In the genomic region with DNA sequence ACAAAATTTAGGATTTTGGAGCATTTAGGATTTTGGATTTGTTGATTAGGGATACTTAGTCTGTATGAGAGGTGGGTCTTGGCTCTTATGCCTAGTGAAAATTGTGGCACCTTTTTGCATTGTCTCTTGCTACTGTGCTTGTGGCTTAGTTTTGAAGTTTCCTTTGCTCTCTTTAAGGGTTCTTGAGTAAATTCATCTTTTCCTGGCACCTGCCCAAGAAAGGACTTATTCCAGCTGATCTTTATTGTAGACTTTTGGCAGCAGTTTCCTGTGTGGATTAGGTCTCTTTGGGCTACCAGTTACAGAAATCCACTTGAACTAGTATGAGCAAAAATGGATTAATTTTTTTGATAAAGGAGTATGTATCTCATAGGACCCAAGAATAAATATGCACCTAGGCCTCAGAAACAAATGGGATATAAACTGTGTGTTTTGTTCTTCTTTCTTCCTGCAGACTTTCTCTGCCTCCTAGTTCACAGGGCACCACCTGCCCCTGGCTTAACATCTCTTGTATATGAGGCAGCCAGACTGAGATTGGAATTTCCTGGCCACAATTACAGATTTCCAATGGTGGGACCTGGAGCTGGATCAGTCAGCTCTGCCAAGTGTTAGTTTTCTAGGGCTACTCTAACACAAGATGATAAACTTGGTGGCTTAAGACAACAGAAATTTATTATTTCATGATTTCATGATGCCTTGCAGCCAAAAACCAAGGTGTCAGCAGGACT, we compare ENCODE assay signal across 18 cellular contexts. TPM values are rescaled to one million over a fixed set of nuclear protein-coding genes. Genes with fewer than 3 reads are reported as not detected.
A peak's percentile ranks its signal among the peaks of the same experiment; 100 is the strongest.
DNase-seq lines count a peak whose midpoint lies in the region; ATAC-seq and TF ChIP-seq lines count a peak whose summit lies in the region.
"Had no signal": no experiment of that assay in that cellular context is flagged by ENCODE, and none has a peak within 500 bp of the region (broad histone marks: within the 10 kb centered on the region; RNA-seq: fewer than 3 reads in every experiment).

No MANE protein-coding gene starts in this region.

- no peak for TF ChIP-seq EP300 in SK-N-SH (IDR thresholded peaks at IDR 0.05; ENCODE audit: borderline replicate concordance in 1 of 2, low read depth in 1 of 2, low read length in 1 of 2)

- H2AFZ ChIP-seq in SK-N-SH (ENCODE audit: low read depth) = no peak overlapping the region

- H3K27ac ChIP-seq in SK-N-SH (ENCODE audit: low read depth in 2 of 2, low read length in 1 of 2) = no peak overlapping the region
- H3K27ac ChIP-seq: uterus had no signal

- H3K27me3 Mint-ChIP-seq in immature natural killer cell (ENCODE audit: low read depth in 3 of 3) = peaks cover 0 to under 1% (median 0%) of the 10 kb centered on the region in 3 donors
- H3K27me3 Mint-ChIP-seq: activated CD4-positive, alpha-beta T cell treated with anti-CD3 and anti-CD28 coated beads for 36 hours; effector memory CD8-positive, alpha-beta T cell; IgD-negative memory B cell; T-cell had no signal

- TF ChIP-seq RAD21 in SK-N-SH (IDR thresholded peaks at IDR 0.05; ENCODE audit: low read length) = no peak

- no peaks in the 10 kb centered on the region for H4K20me1 ChIP-seq in SK-N-SH (ENCODE audit: insufficient read depth)

- H3K79me2 ChIP-seq in SK-N-SH (ENCODE audit: insufficient read depth) = no peaks in the 10 kb centered on the region; the same call in 1 of the 2 replicates

- no peaks in the 10 kb centered on the region for H3K9me3 Mint-ChIP-seq in immature natural killer cell
- H3K9me3 Mint-ChIP-seq: effector memory CD8-positive, alpha-beta T cell; IgD-negative memory B cell; stimulated activated effector memory CD8-positive, alpha-beta T cell treated with anti-CD3 and anti-CD28 coated beads, Interleukin-12 subunit alpha, Interleukin-12 subunit beta, amount 100 ng/mL, for 72 hours; T-cell had no signal

- H3K27me3 ChIP-seq in SK-N-SH (ENCODE audit: insufficient read depth) = no peaks in the 10 kb centered on the region
- H3K27me3 ChIP-seq: uterus had no signal

- H3K4me1 Mint-ChIP-seq in immature natural killer cell = peaks cover 20 to 32% of the 10 kb centered on the region in 2 donors

- no peak for TF ChIP-seq CTCF in SK-N-SH (IDR thresholded peaks at IDR 0.05)
- TF ChIP-seq CTCF in fibroblast of mammary gland (conservative IDR thresholded peaks at IDR 0.05; ENCODE audit: control insufficient read depth, insufficient read depth, low read depth, low read length) = no peak

- POLR2A ChIA-PET in SK-N-SH (lab: Yijun Ruan, JAX) = no interaction called here

- no peak overlapping the region for H3K4me3 ChIP-seq in SK-N-SH (ENCODE audit: low read depth in 2 of 2, low read length in 1 of 2)
- no peak overlapping the region for H3K4me3 ChIP-seq in fibroblast of mammary gland (ENCODE audit: control insufficient read depth, low read depth, low read length)
- H3K4me3 ChIP-seq: uterus had no signal

- CTCF ChIA-PET in SK-N-SH (lab: Yijun Ruan, JAX) = no interaction called here

- H3K36me3 Mint-ChIP-seq in immature natural killer cell = peaks cover 6 to 20% (median 16%) of the 10 kb centered on the region in 3 donors
- H3K36me3 Mint-ChIP-seq: stimulated activated effector memory CD8-positive, alpha-beta T cell treated with anti-CD3 and anti-CD28 coated beads, Interleukin-12 subunit alpha, Interleukin-12 subunit beta, amount 100 ng/mL, for 72 hours had no signal

- H3K9me3 ChIP-seq in SK-N-SH = no peaks in the 10 kb centered on the region
- H3K9me3 ChIP-seq: uterus had no signal

- no peak overlapping the region for H3K4me3 Mint-ChIP-seq in immature natural killer cell
- H3K4me3 Mint-ChIP-seq: activated CD4-positive, alpha-beta T cell treated with anti-CD3 and anti-CD28 coated beads for 36 hours; effector memory CD8-positive, alpha-beta T cell; IgD-negative memory B cell; stimulated activated effector memory CD8-positive, alpha-beta T cell treated with anti-CD3 and anti-CD28 coated beads, Interleukin-12 subunit alpha, Interleukin-12 subunit beta, amount 100 ng/mL, for 72 hours; T-cell had no signal

- no peak overlapping the region for H3K9ac ChIP-seq in SK-N-SH

- H3K4me1 ChIP-seq in SK-N-SH (ENCODE audit: control insufficient read depth in 1 of 2, insufficient read depth in 2 of 2, low read depth in 1 of 2, low read length in 1 of 2) = no peaks in the 10 kb centered on the region; a peak in 1 of 4 replicates
- H3K4me1 ChIP-seq: uterus had no signal

- H3K9me2 ChIP-seq in SK-N-SH = no peaks in the 10 kb centered on the region

- DNase-seq in SK-N-SH (no peak), RPMI7951 (ENCODE audit: low read depth) (peak; percentile 18), fibroblast of mammary gland (ENCODE audit: low read depth) (peak; percentile 45), smooth muscle cell of the brain vasculature (ENCODE audit: low read depth, low spot score) (peak; percentile 9), immature natural killer cell (no peak)
- DNase-seq: activated CD4-positive, alpha-beta T cell treated with anti-CD3 and anti-CD28 coated beads for 36 hours; activated T-cell treated with anti-CD3 and anti-CD28 coated beads, Interleukin-2, amount 50 U/mL, for 48 hours; amygdala; effector memory CD8-positive, alpha-beta T cell; NCI-H1930; stimulated activated CD4-positive, alpha-beta T cell treated with anti-CD3 and anti-CD28 coated beads, Interleukin-4, amount 100 ng/mL, for 1 hour; T-cell; uterus had no signal

- ATAC-seq in SK-N-SH treated with all-trans-retinoic acid at 6 μM for 48 hours (no peak), GM18909 (IDR thresholded peaks at IDR 0.05; ENCODE audit: poor library complexity, unreplicated experiment) (no peak), GM19452 (IDR thresholded peaks at IDR 0.05; ENCODE audit: unreplicated experiment) (no peak)
- ATAC-seq: activated CD4-positive, alpha-beta T cell treated with anti-CD3 and anti-CD28 coated beads for 36 hours; effector memory CD8-positive, alpha-beta T cell; stimulated activated effector memory CD8-positive, alpha-beta T cell treated with anti-CD3 and anti-CD28 coated beads, Interleukin-12 subunit alpha, Interleukin-12 subunit beta, amount 100 ng/mL, for 72 hours; T-cell had no signal

- H3F3A ChIP-seq in SK-N-SH (replicated peaks; ENCODE audit: insufficient read depth) = no peaks in the 10 kb centered on the region

- no peak overlapping the region for H3K4me2 ChIP-seq in SK-N-SH

- H3K27ac Mint-ChIP-seq in immature natural killer cell = no peak overlapping the region
- H3K27ac Mint-ChIP-seq: activated CD4-positive, alpha-beta T cell treated with anti-CD3 and anti-CD28 coated beads for 36 hours; effector memory CD8-positive, alpha-beta T cell; IgD-negative memory B cell; stimulated activated effector memory CD8-positive, alpha-beta T cell treated with anti-CD3 and anti-CD28 coated beads, Interleukin-12 subunit alpha, Interleukin-12 subunit beta, amount 100 ng/mL, for 72 hours; T-cell had no signal

- H3K36me3 ChIP-seq in SK-N-SH (replicated peaks in 1 of 2; ENCODE audit: control insufficient read depth in 1 of 2, insufficient read depth in 2 of 2, low read length in 1 of 2) = peaks cover 10 to 15% of the 10 kb centered on the region in 2 experiments
- H3K36me3 ChIP-seq: uterus had no signal

TF ChIP-seq in SK-N-SH, 30 proteins besides CTCF, POLR2A, EP300 and RAD21:
- TF ChIP-seq NFIC (IDR thresholded peaks at IDR 0.05; ENCODE audit: borderline replicate concordance) = peak; percentile 24; the same call in 1 of the 2 replicates
- TF ChIP-seq, protein P1, sequence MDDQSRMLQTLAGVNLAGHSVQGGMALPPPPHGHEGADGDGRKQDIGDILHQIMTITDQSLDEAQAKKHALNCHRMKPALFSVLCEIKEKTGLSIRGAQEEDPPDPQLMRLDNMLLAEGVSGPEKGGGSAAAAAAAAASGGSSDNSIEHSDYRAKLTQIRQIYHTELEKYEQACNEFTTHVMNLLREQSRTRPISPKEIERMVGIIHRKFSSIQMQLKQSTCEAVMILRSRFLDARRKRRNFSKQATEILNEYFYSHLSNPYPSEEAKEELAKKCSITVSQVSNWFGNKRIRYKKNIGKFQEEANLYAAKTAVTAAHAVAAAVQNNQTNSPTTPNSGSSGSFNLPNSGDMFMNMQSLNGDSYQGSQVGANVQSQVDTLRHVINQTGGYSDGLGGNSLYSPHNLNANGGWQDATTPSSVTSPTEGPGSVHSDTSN (IDR thresholded peaks at IDR 0.05) = no peak

TF ChIP-seq in SK-N-SH treated with all-trans-retinoic acid at 6 μM for 48 hours, 23 proteins besides CTCF, POLR2A, EP300 and RAD21:
- TF ChIP-seq OSR1 (CRISPR knock-in tag; IDR thresholded peaks at IDR 0.05) = no peak
- TF ChIP-seq, protein P2, sequence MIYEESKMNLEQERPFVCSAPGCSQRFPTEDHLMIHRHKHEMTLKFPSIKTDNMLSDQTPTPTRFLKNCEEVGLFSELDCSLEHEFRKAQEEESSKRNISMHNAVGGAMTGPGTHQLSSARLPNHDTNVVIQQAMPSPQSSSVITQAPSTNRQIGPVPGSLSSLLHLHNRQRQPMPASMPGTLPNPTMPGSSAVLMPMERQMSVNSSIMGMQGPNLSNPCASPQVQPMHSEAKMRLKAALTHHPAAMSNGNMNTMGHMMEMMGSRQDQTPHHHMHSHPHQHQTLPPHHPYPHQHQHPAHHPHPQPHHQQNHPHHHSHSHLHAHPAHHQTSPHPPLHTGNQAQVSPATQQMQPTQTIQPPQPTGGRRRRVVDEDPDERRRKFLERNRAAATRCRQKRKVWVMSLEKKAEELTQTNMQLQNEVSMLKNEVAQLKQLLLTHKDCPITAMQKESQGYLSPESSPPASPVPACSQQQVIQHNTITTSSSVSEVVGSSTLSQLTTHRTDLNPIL (CRISPR knock-in tag; IDR thresholded peaks at IDR 0.05; ENCODE audit: low read depth) = no peak
- no peak for TF ChIP-seq CSDC2 (CRISPR knock-in tag; IDR thresholded peaks at IDR 0.05)
- no peak for TF ChIP-seq ISL1 (CRISPR knock-in tag; IDR thresholded peaks at IDR 0.05)
- TF ChIP-seq ZNF565 (CRISPR knock-in tag; conservative IDR thresholded peaks at IDR 0.05; ENCODE audit: low read depth) = no peak
- no peak for TF ChIP-seq ZC3H10 (CRISPR knock-in tag; IDR thresholded peaks at IDR 0.05)
- TF ChIP-seq ESRRG (CRISPR knock-in tag; IDR thresholded peaks at IDR 0.05) = no peak
- TF ChIP-seq RARB (CRISPR knock-in tag; IDR thresholded peaks at IDR 0.05) = no peak
- no peak for TF ChIP-seq BACH2 (CRISPR knock-in tag; IDR thresholded peaks at IDR 0.05; ENCODE audit: borderline replicate concordance)
TF ChIP-seq in SK-N-SH treated with all-trans-retinoic acid at 6 μM for 48 hours: peak in this region for 0.

RNA-seq across cellular contexts. Expression of a gene that starts 44.6 kb away (rescaled TPM):
- polyA plus RNA-seq in SK-N-SH (2012; rRNA removed) = 15.8 and 18.5 TPM in 2 replicates
- polyA plus RNA-seq in SK-N-SH (2012; cell fraction: cytosol; rRNA removed) = 13.4 and 13.6 TPM in 2 replicates
- 23.2 and 35.4 TPM in 2 replicates for polyA plus RNA-seq in SK-N-SH (2012; cell fraction: nucleus; rRNA removed)
- 44.2 and 54.1 TPM in 2 replicates for total RNA-seq in RPMI7951 (2014; rRNA removed; shearing (Covaris generic))
- 10 to 100 TPM in 2 of 3 donors, 1 to 10 TPM in 1; 9.1 to 18.5 (median 13.9) TPM for polyA plus RNA-seq in immature natural killer cell

Comparison
In these comparisons a context has a peak if more than half of its experiments do, and no peak if none do; other contexts are left out.
1. DNase-seq: peak in RPMI7951 (single experiment), fibroblast of mammary gland (single experiment) and smooth muscle cell of the brain vasculature (single experiment); none in SK-N-SH (single experiment) and immature natural killer cell (0 of 3).